21 cellular contexts compared by ENCODE assay signal in genomic region chr4:5224340-5224739, GRCh38.
DNase-seq lines count a peak whose midpoint lies in the region; ATAC-seq, FAIRE-seq and TF ChIP-seq lines count a peak whose summit lies in the region.
"Had no signal": no experiment of that assay in that cellular context is flagged by ENCODE, and none has a peak within 500 bp of the region (broad histone marks: within the 10 kb centered on the region; RNA-seq: fewer than 3 reads in every experiment).

No MANE protein-coding gene starts in this region.

- no peak overlapping the region for H2BK120ac ChIP-seq in mesendoderm (ENCODE audit: low read depth, low read length)

- WGBS in mesendoderm (ENCODE audit: extremely low coverage, insufficient coverage, low lambda C conversion rate), result no CpG with 5 or more reads among the region's 1 CpG

- H3K36me3 Mint-ChIP-seq in activated CD8-positive, alpha-beta T cell treated with anti-CD3 and anti-CD28 coated beads for 36 hours (ENCODE audit: low read depth), result no peaks in the 10 kb centered on the region
- H3K36me3 Mint-ChIP-seq: CD4-positive, CD25-positive, alpha-beta regulatory T cell had no signal

- no peak for TF ChIP-seq CTCF in AG10803 (conservative IDR thresholded peaks at IDR 0.05; ENCODE audit: low read length)
- TF ChIP-seq CTCF in activated CD8-positive, alpha-beta T cell treated with anti-CD3 and anti-CD28 coated beads for 36 hours (IDR thresholded peaks at IDR 0.05), result no peak
- no peak for TF ChIP-seq CTCF in kidney (IDR thresholded peaks at IDR 0.05; ENCODE audit: borderline replicate concordance, extremely low read depth, insufficient read depth)

- no peak overlapping the region for H2AK5ac ChIP-seq in mesendoderm (ENCODE audit: low read length)

- no peak overlapping the region for H2BK15ac ChIP-seq in mesendoderm (replicated peaks; ENCODE audit: low read depth)

- no peaks in the 10 kb centered on the region for H3K27me3 Mint-ChIP-seq in activated CD8-positive, alpha-beta T cell treated with anti-CD3 and anti-CD28 coated beads for 36 hours
- H3K27me3 Mint-ChIP-seq: CD4-positive, CD25-positive, alpha-beta regulatory T cell had no signal

- no peak overlapping the region for H3K4ac ChIP-seq in mesendoderm (ENCODE audit: low read depth, low read length)

- H3K27me3 ChIP-seq in mesendoderm (ENCODE audit: insufficient read depth, low read length, poor library complexity), result no peaks in the 10 kb centered on the region
- H3K27me3 ChIP-seq: MG63 had no signal

- H3K79me2 ChIP-seq in mesendoderm (ENCODE audit: control insufficient read depth, insufficient read depth, low read length), result no peaks in the 10 kb centered on the region

- POLR2A ChIA-PET in activated CD8-positive, alpha-beta T cell treated with anti-CD3 and anti-CD28 coated beads for 36 hours (lab: Charles Lee), result no interaction called here

- DNase-seq in AG10803 (ENCODE audit: low read depth), result peak; percentile 36
- peak; percentile 22 for DNase-seq in GM03348 (ENCODE audit: low spot score)
- peak; percentile 66 for DNase-seq in RPMI7951 (ENCODE audit: low read depth)
- DNase-seq in mesendoderm, result peak; percentile 1
- no peak for DNase-seq in activated CD8-positive, alpha-beta T cell treated with anti-CD3 and anti-CD28 coated beads for 36 hours
- no peak for DNase-seq in kidney
- no peak for DNase-seq in stimulated activated CD4-positive, alpha-beta T cell treated with anti-CD3 and anti-CD28 coated beads, Interleukin-15, amount 100 ng/mL, for 24 hours
- DNase-seq: Caco-2; CD4-positive, CD25-positive, alpha-beta regulatory T cell; Karpas-422; MG63; NCI-H1092 treated with DMSO at 0.1 percent for 48 hours; NCI-H146; NCI-H2081; NCI-H510A; NCI-H748 treated with DMSO at 0.1 percent for 48 hours; OCI-M1; SHP77 had no signal

- no peak overlapping the region for H3K27ac ChIP-seq in mesendoderm (ENCODE audit: low read depth, low read length)
- H3K27ac ChIP-seq in kidney (ENCODE audit: low read depth in 2 of 2, low read length in 2 of 2), result no peak overlapping the region
- H3K27ac ChIP-seq: HL-60, SK-N-MC had no signal

- peaks cover 13% of the 10 kb centered on the region for H3K9me3 Mint-ChIP-seq in activated CD8-positive, alpha-beta T cell treated with anti-CD3 and anti-CD28 coated beads for 36 hours

- H3K23ac ChIP-seq in mesendoderm (ENCODE audit: low read length), result no peak overlapping the region

- H3K4me2 ChIP-seq in mesendoderm (ENCODE audit: low read length), result no peak overlapping the region

- ATAC-seq in activated CD8-positive, alpha-beta T cell treated with anti-CD3 and anti-CD28 coated beads for 36 hours, result no peak

- no peak overlapping the region for H3K56ac ChIP-seq in mesendoderm (ENCODE audit: low read length)

- H3K4me3 ChIP-seq in AG10803 (ENCODE audit: low read length) (no peak overlapping the region), mesendoderm (ENCODE audit: low read length) (no peak overlapping the region), kidney (ENCODE audit: low read length in 2 of 2) (no peak overlapping the region)
- H3K4me3 ChIP-seq: MG63, SK-N-MC had no signal

- H3K36me3 ChIP-seq in mesendoderm (ENCODE audit: control insufficient read depth, insufficient read depth, low read length) (no peaks in the 10 kb centered on the region), kidney (ENCODE audit: control insufficient read depth in 1 of 2, insufficient read depth in 2 of 2, low read length in 2 of 2) (no peaks in the 10 kb centered on the region)
- H3K36me3 ChIP-seq: MG63 had no signal

- H3K4me1 ChIP-seq in mesendoderm (ENCODE audit: control insufficient read depth, low read depth, low read length), result no peaks in the 10 kb centered on the region
- H3K4me1 ChIP-seq in kidney (ENCODE audit: control insufficient read depth in 1 of 2, insufficient read depth in 1 of 2, low read depth in 1 of 2, low read length in 2 of 2), result no peaks in the 10 kb centered on the region
- H3K4me1 ChIP-seq: Caco-2 had no signal

- no peak overlapping the region for H3K18ac ChIP-seq in mesendoderm (ENCODE audit: low read length)

- peaks cover 0 to 4% of the 10 kb centered on the region in 2 donors for H3K9me3 ChIP-seq in kidney (ENCODE audit: control insufficient read depth in 1 of 2, low read length in 2 of 2)
- H3K9me3 ChIP-seq: Caco-2, MG63 had no signal

- CTCF ChIA-PET in activated CD8-positive, alpha-beta T cell treated with anti-CD3 and anti-CD28 coated beads for 36 hours (lab: Charles Lee), result no interaction called here

- H3K79me1 ChIP-seq in mesendoderm (ENCODE audit: low read length), result no peaks in the 10 kb centered on the region

- no peaks in the 10 kb centered on the region for H3K4me1 Mint-ChIP-seq in activated CD8-positive, alpha-beta T cell treated with anti-CD3 and anti-CD28 coated beads for 36 hours (ENCODE audit: low read depth)
- H3K4me1 Mint-ChIP-seq: CD4-positive, CD25-positive, alpha-beta regulatory T cell had no signal

- H4K5ac ChIP-seq in mesendoderm (ENCODE audit: low read length), result no peak overlapping the region

- H4K8ac ChIP-seq in mesendoderm (ENCODE audit: low read depth, low read length), result no peak overlapping the region

- no peak for FAIRE-seq in kidney (lab: Jason Lieb, UNC)
- FAIRE-seq: H1 had no signal

- no peak overlapping the region for H3K27ac Mint-ChIP-seq in activated CD8-positive, alpha-beta T cell treated with anti-CD3 and anti-CD28 coated beads for 36 hours
- H3K27ac Mint-ChIP-seq: CD4-positive, CD25-positive, alpha-beta regulatory T cell had no signal

- intact Hi-C loops in activated CD8-positive, alpha-beta T cell treated with anti-CD3 and anti-CD28 coated beads for 36 hours (cut with micrococcal nuclease), result no loop called here
- intact Hi-C loops in kidney (cut with DNase I), result no loop called here

- no peak overlapping the region for H3K9ac ChIP-seq in mesendoderm (ENCODE audit: low read length)
- H3K9ac ChIP-seq in kidney (ENCODE audit: low read length in 2 of 2), result no peak overlapping the region

- H2BK5ac ChIP-seq in mesendoderm (ENCODE audit: low read length), result no peak overlapping the region

- H3K4me3 Mint-ChIP-seq in activated CD8-positive, alpha-beta T cell treated with anti-CD3 and anti-CD28 coated beads for 36 hours, result no peak overlapping the region
- H3K4me3 Mint-ChIP-seq: CD4-positive, CD25-positive, alpha-beta regulatory T cell had no signal

Comparison
In these comparisons a context has a peak if more than half of its experiments do, and no peak if none do; other contexts are left out.
1. DNase-seq: peak in AG10803 (single experiment), GM03348 (single experiment), RPMI7951 (single experiment) and mesendoderm (single experiment); none in activated CD8-positive, alpha-beta T cell treated with anti-CD3 and anti-CD28 coated beads for 36 hours (single experiment), kidney (single experiment) and stimulated activated CD4-positive, alpha-beta T cell treated with anti-CD3 and anti-CD28 coated beads, Interleukin-15, amount 100 ng/mL, for 24 hours (single experiment).